In genomic region chr10:121614746-121615145, GRCh38 we compare ENCODE assay signal across 19 cellular contexts. TPM values are rescaled to one million over a fixed set of nuclear protein-coding genes. Genes with fewer than 3 reads are reported as not detected.
"Had no signal": no experiment of that assay in that cellular context is flagged by ENCODE, and none has a peak within 500 bp of the region (broad histone marks: within the 10 kb centered on the region; RNA-seq: fewer than 3 reads in every experiment).

No MANE protein-coding gene starts in this region.

- H3K36me3 Mint-ChIP-seq: naive thymus-derived CD8-positive, alpha-beta T cell had no signal

- H3K4me1 Mint-ChIP-seq: central memory CD8-positive, alpha-beta T cell had no signal

- H3K4me3 ChIP-seq: heart left ventricle, mucosa of descending colon, psoas muscle, sigmoid colon, skin epidermis, stomach, thyroid gland had no signal

- ATAC-seq: effector memory CD8-positive, alpha-beta T cell; naive thymus-derived CD8-positive, alpha-beta T cell; psoas muscle had no signal

- DNase-seq: cortex of kidney; effector memory CD8-positive, alpha-beta T cell; erythroblast; foreskin melanocyte; hypothalamus; mammary epithelial cell; naive thymus-derived CD8-positive, alpha-beta T cell; psoas muscle; retina; stimulated activated CD4-positive, alpha-beta T cell treated with anti-CD3 and anti-CD28 coated beads, Interleukin-12 subunit alpha, Interleukin-12 subunit beta, amount 100 ng/mL, for 4 hours; stimulated activated naive CD4-positive, alpha-beta T cell; stomach; thyroid gland had no signal

- H3K27ac ChIP-seq: heart left ventricle, psoas muscle, sigmoid colon, stomach, thyroid gland had no signal

- H3K9me3 Mint-ChIP-seq: central memory CD8-positive, alpha-beta T cell had no signal

- H3K36me3 ChIP-seq: heart left ventricle, sigmoid colon, stomach, thyroid gland had no signal

- H3K27me3 ChIP-seq: sigmoid colon, thyroid gland had no signal

- H3K27ac Mint-ChIP-seq: naive thymus-derived CD8-positive, alpha-beta T cell; type B pancreatic cell had no signal

- H3K9me3 ChIP-seq: mucosa of descending colon, psoas muscle, thyroid gland had no signal

- H3K4me1 ChIP-seq: heart left ventricle, psoas muscle, sigmoid colon, stomach, thyroid gland had no signal

- H3K4me3 Mint-ChIP-seq: central memory CD8-positive, alpha-beta T cell; effector memory CD8-positive, alpha-beta T cell; naive thymus-derived CD8-positive, alpha-beta T cell; type B pancreatic cell had no signal

RNA-seq across cellular contexts. Expression of gene FGFR2, which starts 16.5 kb away (rescaled TPM):
- total RNA-seq: naive thymus-derived CD8-positive, alpha-beta T cell had no signal
